8 cellular contexts compared by ENCODE assay signal in genomic region chr12:92987846-92988621, GRCh38. TPM values are rescaled to one million over a fixed set of nuclear protein-coding genes. Genes with fewer than 3 reads are reported as not detected.
DNase-seq lines count a peak whose midpoint lies in the region; ATAC-seq, FAIRE-seq and TF ChIP-seq lines count a peak whose summit lies in the region.

No MANE protein-coding gene starts in this region.

- CTCF ChIA-PET in activated naive CD4-positive, alpha-beta T cell treated with anti-CD3 and anti-CD28 coated beads for 36 hours (lab: Charles Lee), result interaction anchor here (0.5 to 3.2 kb wide), 44 partner anchors 10 to 1757 kb away, joined by 3 to 29 read pairs (median 4); no protein-coding TSS in a partner anchor

- no peaks in the 10 kb centered on the region for H3K36me3 Mint-ChIP-seq in activated naive CD4-positive, alpha-beta T cell treated with anti-CD3 and anti-CD28 coated beads for 36 hours (ENCODE audit: low read depth)

- peaks cover 26% of the 10 kb centered on the region for H3K4me1 Mint-ChIP-seq in activated naive CD4-positive, alpha-beta T cell treated with anti-CD3 and anti-CD28 coated beads for 36 hours (ENCODE audit: low read depth)

- peak overlapping the region; percentile 78 for H3K27ac Mint-ChIP-seq in activated naive CD4-positive, alpha-beta T cell treated with anti-CD3 and anti-CD28 coated beads for 36 hours

- H3K27ac ChIP-seq in cardiac muscle cell, result peak overlapping the region; percentile 73

- H3K9me3 Mint-ChIP-seq in activated naive CD4-positive, alpha-beta T cell treated with anti-CD3 and anti-CD28 coated beads for 36 hours, result no peaks in the 10 kb centered on the region

- TF ChIP-seq CTCF in cardiac muscle cell (IDR thresholded peaks at IDR 0.05; ENCODE audit: low read depth, low read length), result no peak

- H3K4me3 Mint-ChIP-seq in activated naive CD4-positive, alpha-beta T cell treated with anti-CD3 and anti-CD28 coated beads for 36 hours, result no peak overlapping the region

- intact Hi-C loops in activated naive CD4-positive, alpha-beta T cell treated with anti-CD3 and anti-CD28 coated beads for 36 hours (cut with micrococcal nuclease), result loop anchor here (1.0 to 5.0 kb wide), 15 partner anchors 59 to 1114 kb away; partner anchors contain the start of genes EEA1, MRPL42 and NUDT4

- H3K4me1 ChIP-seq in cardiac muscle cell (ENCODE audit: low read depth), result peaks cover 27% of the 10 kb centered on the region

- peak; percentile 87 for ATAC-seq in HG02938 (IDR thresholded peaks at IDR 0.05; ENCODE audit: unreplicated experiment)

- H3K4me3 ChIP-seq in cardiac muscle cell, result no peak overlapping the region

- TF ChIP-seq POLR2A in Raji (IDR thresholded peaks at IDR 0.05; ENCODE audit: insufficient read depth, low read depth, low read length), result peak; percentile 55

- H3K36me3 ChIP-seq in cardiac muscle cell, result no peaks in the 10 kb centered on the region

- FAIRE-seq in urothelium cell line (lab: Jason Lieb, UNC), result no peak

- DNase-seq in activated naive CD4-positive, alpha-beta T cell treated with anti-CD3 and anti-CD28 coated beads for 36 hours, result peak; percentile 70
- DNase-seq in activated naive CD4-positive, alpha-beta T cell (lab: John Stamatoyannopoulos, UW), result no peak
- peak in 1 of 2 donors; percentile 24 for DNase-seq in cardiac muscle cell (ENCODE audit: low read depth in 1 of 2, low spot score in 1 of 2)
- DNase-seq in stimulated activated CD4-positive, alpha-beta T cell treated with anti-CD3 and anti-CD28 coated beads, Interleukin-2, amount 100 ng/mL, for 24 hours, result peak; percentile 23 to 39
- no peak for DNase-seq in NCI-H1417 treated with DMSO at 0.1 percent for 48 hours (lab: John Stamatoyannopoulos, UW)
- DNase-seq in urothelium cell line (ENCODE audit: low spot score), result no peak

- H3K27me3 Mint-ChIP-seq in activated naive CD4-positive, alpha-beta T cell treated with anti-CD3 and anti-CD28 coated beads for 36 hours (ENCODE audit: low read depth), result no peaks in the 10 kb centered on the region

- no peaks in the 10 kb centered on the region for H3K9me3 ChIP-seq in cardiac muscle cell (ENCODE audit: low read depth)

- no peaks in the 10 kb centered on the region for H3K27me3 ChIP-seq in cardiac muscle cell

RNA-seq across cellular contexts. Expression of gene EEA1, which starts 58.9 kb away (rescaled TPM):
- total RNA-seq in activated naive CD4-positive, alpha-beta T cell treated with anti-CD3 and anti-CD28 coated beads for 36 hours, result 10 to 100 TPM; 15.6 to 17.6 TPM
- 9.8 and 10.6 TPM in 2 replicates for total RNA-seq in cardiac muscle cell
- 32.9 and 34.4 TPM in 2 replicates for polyA plus RNA-seq in cardiac muscle cell

Comparison
In these comparisons a context has a peak if more than half of its experiments do, and no peak if none do; other contexts are left out.
1. DNase-seq: peak in activated naive CD4-positive, alpha-beta T cell treated with anti-CD3 and anti-CD28 coated beads for 36 hours (single experiment) and stimulated activated CD4-positive, alpha-beta T cell treated with anti-CD3 and anti-CD28 coated beads, Interleukin-2, amount 100 ng/mL, for 24 hours (2 of 2); none in activated naive CD4-positive, alpha-beta T cell (0 of 4), NCI-H1417 treated with DMSO at 0.1 percent for 48 hours (single experiment) and urothelium cell line (single experiment).